ENCODE assay signal across 1 cellular context in genomic region chr22:18060646-18061620, GRCh38.
A peak's percentile ranks its signal among the peaks of the same experiment; 100 is the strongest.
TF ChIP-seq lines count a peak whose summit lies in the region.

No MANE protein-coding gene starts in this region.

TF ChIP-seq in HepG2, 621 proteins besides CTCF, POLR2A, EP300 and RAD21 (continued from another document and continues in another):
- TF ChIP-seq FOXP4 (CRISPR knock-in tag; IDR thresholded peaks at IDR 0.05) (peak; percentile 39; the same call in 1 of the 2 replicates), DDIT3 (CRISPR knock-in tag; IDR thresholded peaks at IDR 0.05) (no peak), ZNF687 (CRISPR knock-in tag; IDR thresholded peaks at IDR 0.05) (peak; percentile 89), PATZ1 (CRISPR knock-in tag; IDR thresholded peaks at IDR 0.05) (0 out of 2 replicates have a peak, but pooled peaks have one; percentile 32), ZGPAT (CRISPR knock-in tag; IDR thresholded peaks at IDR 0.05) (peak; percentile 60), HDAC2 (CRISPR knock-in tag; IDR thresholded peaks at IDR 0.05) (peak; percentile 53), JUND (CRISPR knock-in tag; IDR thresholded peaks at IDR 0.05) (0 out of 2 replicates have a peak, but pooled peaks have one; percentile 49), PAX8 (CRISPR knock-in tag; IDR thresholded peaks at IDR 0.05; ENCODE audit: borderline replicate concordance) (no peak), ARID2 (CRISPR knock-in tag; IDR thresholded peaks at IDR 0.05; ENCODE audit: borderline replicate concordance) (no peak), ZNF138 (CRISPR knock-in tag; IDR thresholded peaks at IDR 0.05; ENCODE audit: low read depth) (no peak), ZBTB7B (CRISPR knock-in tag; IDR thresholded peaks at IDR 0.05) (peak; percentile 41; the same call in 1 of the 2 replicates), ZNF33A (CRISPR knock-in tag; IDR thresholded peaks at IDR 0.05; ENCODE audit: borderline replicate concordance) (no peak), ZNF605 (CRISPR knock-in tag; IDR thresholded peaks at IDR 0.05) (peak; percentile 36; the same call in 1 of the 2 replicates), ZNF569 (CRISPR knock-in tag; IDR thresholded peaks at IDR 0.05; ENCODE audit: borderline replicate concordance) (no peak), MED1 (CRISPR knock-in tag; IDR thresholded peaks at IDR 0.05) (peak; percentile 58; the same call in 1 of the 2 replicates), PRPF4 (IDR thresholded peaks at IDR 0.05; ENCODE audit: low read depth, low read length, poor library complexity, severe bottlenecking) (no peak), ATF7 (IDR thresholded peaks at IDR 0.05) (peak; percentile 59), ATF7 (CRISPR knock-in tag; IDR thresholded peaks at IDR 0.05) (no peak), ZNF274 (CRISPR knock-in tag; IDR thresholded peaks at IDR 0.05) (0 out of 2 replicates have a peak, but pooled peaks have one; percentile 49), ZNF776 (CRISPR knock-in tag; IDR thresholded peaks at IDR 0.05) (no peak), BRD4 (CRISPR knock-in tag; IDR thresholded peaks at IDR 0.05) (no peak), KMT2A (CRISPR knock-in tag; IDR thresholded peaks at IDR 0.05) (no peak), FOXP1 (IDR thresholded peaks at IDR 0.05) (no peak), FOXP1 (CRISPR knock-in tag; IDR thresholded peaks at IDR 0.05) (peak; percentile 54; the same call in 1 of the 2 replicates), KAT7 (CRISPR knock-in tag; IDR thresholded peaks at IDR 0.05; ENCODE audit: borderline replicate concordance) (no peak), ZNF383 (CRISPR knock-in tag; IDR thresholded peaks at IDR 0.05; ENCODE audit: borderline replicate concordance) (no peak), DNMT3B (CRISPR knock-in tag; conservative IDR thresholded peaks at IDR 0.05) (no peak), ZNF558 (CRISPR knock-in tag; IDR thresholded peaks at IDR 0.05; ENCODE audit: borderline replicate concordance) (no peak), BHLHE40 (IDR thresholded peaks at IDR 0.05; ENCODE audit: low read length) (peak; percentile 47; the same call in 1 of the 2 replicates), XRCC5 (optimal IDR thresholded peaks at IDR 0.05; ENCODE audit: low read length) (peak; percentile 67), ZNF501 (CRISPR knock-in tag; IDR thresholded peaks at IDR 0.05) (0 out of 2 replicates have a peak, but pooled peaks have one; percentile 23), ZNF770 (CRISPR knock-in tag; IDR thresholded peaks at IDR 0.05) (0 out of 2 replicates have a peak, but pooled peaks have one; percentile 13), RXRA (CRISPR knock-in tag; IDR thresholded peaks at IDR 0.05) (peak; percentile 29; the same call in 1 of the 2 replicates), PAXIP1 (CRISPR knock-in tag; conservative IDR thresholded peaks at IDR 0.05) (peak; percentile 75), ZNF292 (CRISPR knock-in tag; IDR thresholded peaks at IDR 0.05; ENCODE audit: borderline replicate concordance, low read depth) (no peak), NR2F6 (IDR thresholded peaks at IDR 0.05) (peak; percentile 65), NR2F6 (CRISPR knock-in tag; IDR thresholded peaks at IDR 0.05) (peak; percentile 82), SALL1 (CRISPR knock-in tag; IDR thresholded peaks at IDR 0.05) (peak; percentile 60; the same call in 1 of the 2 replicates), KAT8 (CRISPR knock-in tag; IDR thresholded peaks at IDR 0.05) (0 out of 2 replicates have a peak, but pooled peaks have one; percentile 31), HOMEZ (CRISPR knock-in tag; IDR thresholded peaks at IDR 0.05; ENCODE audit: low read depth) (peak; percentile 60; the same call in 1 of the 2 replicates), CSRNP1 (CRISPR knock-in tag; IDR thresholded peaks at IDR 0.05) (no peak), ZNF619 (CRISPR knock-in tag; IDR thresholded peaks at IDR 0.05) (no peak), PHF21A (CRISPR knock-in tag; IDR thresholded peaks at IDR 0.05) (peak; percentile 14; the same call in 1 of the 2 replicates), FOSL2 (CRISPR knock-in tag; IDR thresholded peaks at IDR 0.05) (peak; percentile 68)
